Comparison of ENCODE assay signal across 8 cellular contexts in genomic region chr6:85015396-85015990, GRCh38.
A peak's percentile ranks its signal among the peaks of the same experiment; 100 is the strongest.
DNase-seq lines count a peak whose midpoint lies in the region; ATAC-seq, FAIRE-seq and TF ChIP-seq lines count a peak whose summit lies in the region.

No MANE protein-coding gene starts in this region.

- H3K4me1 Mint-ChIP-seq in nephron (peaks cover 43% of the 10 kb centered on the region), immature natural killer cell (no peaks in the 10 kb centered on the region)

- H2BK20ac ChIP-seq in H1 (ENCODE audit: low read length): peak overlapping the region; percentile 29; the same call in 1 of the 2 replicates

- no peaks in the 10 kb centered on the region for H3K79me2 ChIP-seq in OCI-LY7 (ENCODE audit: insufficient read depth, low read depth, low read length)
- no peaks in the 10 kb centered on the region for H3K79me2 ChIP-seq in H1 (ENCODE audit: control insufficient read depth in 1 of 2, insufficient read depth in 2 of 2, low read length in 2 of 2)

- peak; percentile 85 for ATAC-seq in HG02938 (IDR thresholded peaks at IDR 0.05; ENCODE audit: unreplicated experiment)

- BruUV-seq in OCI-LY7 (replicated peaks; lab: Mats Ljungman, UMichigan): no TSS peak

- H4K91ac ChIP-seq in H1 (replicated peaks; ENCODE audit: insufficient read length, low read length): no peak overlapping the region

- H3K23me2 ChIP-seq in H1 (ENCODE audit: low read depth, low read length): no peaks in the 10 kb centered on the region

- no peak overlapping the region for H3K27ac ChIP-seq in OCI-LY7 (ENCODE audit: low read depth, low read length, poor library complexity, severe bottlenecking)
- H3K27ac ChIP-seq in H1 (ENCODE audit: low read depth, low read length): no peak overlapping the region

- peak; percentile 29 for DNase-seq in 8988T
- DNase-seq in OCI-LY7 (ENCODE audit: low spot score): no peak
- peak; percentile 57 to 80 for DNase-seq in H1 (ENCODE audit: low read depth in 1 of 2, low spot score in 2 of 2)
- DNase-seq in immature natural killer cell: no peak
- no peak for DNase-seq in superior temporal gyrus (ENCODE audit: extremely low spot score)

- peak; percentile 65 for TF ChIP-seq CTCF in GM12873 (IDR thresholded peaks at IDR 0.05; ENCODE audit: insufficient read depth, low read depth, low read length, missing control alignments)
- 0 out of 2 replicates have a peak, but pooled peaks have one; percentile 21 for TF ChIP-seq CTCF in OCI-LY7 (conservative IDR thresholded peaks at IDR 0.05; ENCODE audit: low read length)
- TF ChIP-seq CTCF in H1 (IDR thresholded peaks at IDR 0.05; ENCODE audit: control extremely low read depth in 1 of 3, insufficient read depth in 1 of 3, low read depth in 1 of 3, low read length in 3 of 3): peak; percentile 80 to 95 (median 81)
- peak; percentile 69 to 85 (median 78) for TF ChIP-seq CTCF in nephron (IDR thresholded peaks at IDR 0.05; ENCODE audit: unreplicated experiment in 3 of 3)

- H3K4me3 Mint-ChIP-seq in nephron (peak overlapping the region in 1 of 3 experiments; percentile 26), immature natural killer cell (no peak overlapping the region)

- no peak overlapping the region for H3K23ac ChIP-seq in H1 (ENCODE audit: insufficient read length)

- H3K9me2 ChIP-seq in OCI-LY7 (ENCODE audit: insufficient read depth, low read length): no peaks in the 10 kb centered on the region

- H3K56ac ChIP-seq in H1 (replicated peaks; ENCODE audit: insufficient read length, low read depth, low read length): no peak overlapping the region

- POLR2A ChIA-PET in OCI-LY7 (lab: Charles Lee) (no interaction called here), H1 (lab: Charles Lee; ENCODE audit: partially characterized antibody) (no interaction called here)

- peak overlapping the region; percentile 34 for H3K18ac ChIP-seq in H1 (ENCODE audit: extremely low read depth, low read length)

- H3K4me2 ChIP-seq in OCI-LY7 (ENCODE audit: low read length) (no peak overlapping the region), H1 (ENCODE audit: insufficient read depth in 1 of 2, low read depth in 2 of 2, low read length in 2 of 2) (peak overlapping the region; percentile 25 to 40; a peak in 2 of 4 replicates)

- no peak overlapping the region for H4K5ac ChIP-seq in H1 (ENCODE audit: insufficient read length, low read depth, low read length)

- 21% methylated on average over 12 of the region's 12 CpGs; no CpG with 5 or more reads in 1 of the 2 experiments for WGBS in H1 (ENCODE audit: extremely low coverage in 1 of 2, insufficient coverage in 1 of 2, insufficient read length in 1 of 2, insufficient replicate concordance in 2 of 2, low coverage in 1 of 2, low lambda C conversion rate in 2 of 2, missing lambda C conversion rate in 1 of 2), 2 experiments

- H3K4me3 ChIP-seq in OCI-LY7 (ENCODE audit: low read depth, low read length, poor library complexity, severe bottlenecking) (no peak overlapping the region), H1 (ENCODE audit: extremely low read depth in 1 of 4, insufficient read depth in 2 of 4, low read depth in 3 of 4, low read length in 4 of 4) (no peak overlapping the region)

- no peak overlapping the region for H2BK5ac ChIP-seq in H1 (ENCODE audit: low read depth, low read length)

- no peak overlapping the region for H2BK120ac ChIP-seq in H1 (replicated peaks; ENCODE audit: low read depth, low read length)

- no peak for TF ChIP-seq POLR2A in H1 (IDR thresholded peaks at IDR 0.05; ENCODE audit: control extremely low read depth in 1 of 2, low read depth in 2 of 2, low read length in 2 of 2)

- no peak overlapping the region for H4K8ac ChIP-seq in H1 (ENCODE audit: extremely low read depth, insufficient read depth, low read length)

- no peak overlapping the region for H2BK15ac ChIP-seq in H1 (ENCODE audit: low read length)

- no peak overlapping the region for H2AFZ ChIP-seq in OCI-LY7 (ENCODE audit: low read length)
- peak overlapping the region; percentile 100 for H2AFZ ChIP-seq in H1 (ENCODE audit: low read length)

- no peaks in the 10 kb centered on the region for H3K4me1 ChIP-seq in OCI-LY7 (ENCODE audit: insufficient read depth, low read length, poor library complexity, severe bottlenecking)
- H3K4me1 ChIP-seq in H1 (replicated peaks in 1 of 4; ENCODE audit: control insufficient read depth in 3 of 4, insufficient read depth in 4 of 4, low read length in 3 of 4): no peaks in the 10 kb centered on the region; a peak in 1 of 7 replicates

- TF ChIP-seq EP300 in H1 (IDR thresholded peaks at IDR 0.05; ENCODE audit: borderline replicate concordance in 1 of 2, low read depth in 2 of 2, low read length in 2 of 2): no peak

- CTCF ChIA-PET in OCI-LY7 (lab: Charles Lee; ENCODE audit: unreplicated experiment) (no interaction called here), H1 (lab: Charles Lee; ENCODE audit: partially characterized antibody) (interaction anchor here (0.6 to 2.3 kb wide), 10 partner anchors 9 to 1945 kb away, joined by 3 to 10 read pairs (median 4); no protein-coding TSS in a partner anchor)

- no peaks in the 10 kb centered on the region for H3K27me3 ChIP-seq in H1 (replicated peaks in 1 of 4; ENCODE audit: control insufficient read depth in 3 of 4, extremely low read depth in 1 of 4, insufficient read depth in 3 of 4, low read length in 3 of 4)

- no peaks in the 10 kb centered on the region for H3K79me1 ChIP-seq in H1 (ENCODE audit: low read depth, low read length)

- peak; percentile 75 for FAIRE-seq in H1 (lab: Jason Lieb, UNC)

- H3K9me3 Mint-ChIP-seq in nephron: no peaks in the 10 kb centered on the region
- H3K9me3 Mint-ChIP-seq in immature natural killer cell: peaks cover 0 to 9% (median 6%) of the 10 kb centered on the region in 6 donors

- H3K27me3 Mint-ChIP-seq in nephron (ENCODE audit: low read depth) (no peaks in the 10 kb centered on the region), immature natural killer cell (ENCODE audit: low read depth in 3 of 3) (peaks cover 0 to 1% (median 1%) of the 10 kb centered on the region in 3 donors)

- no peak overlapping the region for H3K14ac ChIP-seq in H1 (ENCODE audit: insufficient read length)

- H3K9me3 ChIP-seq in OCI-LY7 (ENCODE audit: low read length) (no peaks in the 10 kb centered on the region), H1 (ENCODE audit: insufficient read depth in 2 of 2, low read depth in 1 of 2, low read length in 1 of 2) (no peaks in the 10 kb centered on the region)

- no peak overlapping the region for H3K4ac ChIP-seq in H1 (replicated peaks; ENCODE audit: insufficient read length, low read depth, low read length)

- peak overlapping the region in 2 of 3 experiments; percentile 21 to 59 for H3K27ac Mint-ChIP-seq in nephron
- no peak overlapping the region for H3K27ac Mint-ChIP-seq in immature natural killer cell

- H3K36me3 ChIP-seq in OCI-LY7 (ENCODE audit: insufficient read depth, low read length) (no peaks in the 10 kb centered on the region), H1 (ENCODE audit: control insufficient read depth in 2 of 4, insufficient read depth in 4 of 4, low read length in 3 of 4) (no peaks in the 10 kb centered on the region)

- intact Hi-C loops in OCI-LY7 (cut with micrococcal nuclease; ENCODE audit: unreplicated experiment): no loop called here

- H4K20me1 ChIP-seq in OCI-LY7 (ENCODE audit: insufficient read depth, low read length): no peaks in the 10 kb centered on the region
- no peaks in the 10 kb centered on the region for H4K20me1 ChIP-seq in H1 (replicated peaks in 1 of 2; ENCODE audit: control insufficient read depth in 1 of 2, insufficient read depth in 2 of 2, low read length in 2 of 2)

- no peak overlapping the region for H3K9ac ChIP-seq in H1 (replicated peaks in 1 of 4; ENCODE audit: extremely low read depth in 1 of 4, low read depth in 3 of 4, low read length in 3 of 4)

- no peak overlapping the region for H2BK12ac ChIP-seq in H1 (ENCODE audit: low read depth, low read length)

- H3K36me3 Mint-ChIP-seq in nephron (ENCODE audit: low read depth) (no peaks in the 10 kb centered on the region), immature natural killer cell (no peaks in the 10 kb centered on the region)

- no peak overlapping the region for H2AK5ac ChIP-seq in H1 (ENCODE audit: low read depth, low read length)

- peak; percentile 77 to 79 for TF ChIP-seq RAD21 in H1 (IDR thresholded peaks at IDR 0.05 in 1 of 2, conservative IDR thresholded peaks at IDR 0.05 in 1 of 2; ENCODE audit: low read depth in 2 of 2, low read length in 2 of 2)

TF ChIP-seq in H1, 55 proteins besides CTCF, POLR2A, EP300 and RAD21:
- TF ChIP-seq ATF3 (IDR thresholded peaks at IDR 0.05; ENCODE audit: insufficient read depth, low read depth, low read length): no peak
- 0 out of 2 replicates have a peak, but pooled peaks have one; percentile 25 for TF ChIP-seq JUND (IDR thresholded peaks at IDR 0.05; ENCODE audit: low read length)
- no peak for TF ChIP-seq GABPA (IDR thresholded peaks at IDR 0.05; ENCODE audit: borderline replicate concordance, insufficient read depth, low read length)
TF ChIP-seq in H1: peak in this region for 1.

Comparison
In these comparisons a context has a peak if more than half of its experiments do, and no peak if none do; other contexts are left out.
1. DNase-seq: peak in 8988T (single experiment) and H1 (2 of 2); none in OCI-LY7 (single experiment), immature natural killer cell (0 of 3) and superior temporal gyrus (single experiment).
2. CTCF ChIP-seq: peak in every context shown above with its lines; median percentile 81 in H1; 78 in nephron; 65 in GM12873; 21 in OCI-LY7.
3. H3K27ac Mint-ChIP-seq: peak in nephron (2 of 3); none in immature natural killer cell (0 of 6).